Comparison of ENCODE assay signal across 8 cellular contexts in genomic region chr9:122498883-122499288, GRCh38. TPM values are rescaled to one million over a fixed set of nuclear protein-coding genes. Genes with fewer than 3 reads are reported as not detected.
DNase-seq lines count a peak whose midpoint lies in the region; ATAC-seq, FAIRE-seq and TF ChIP-seq lines count a peak whose summit lies in the region.

No MANE protein-coding gene starts in this region.

- H3K9ac ChIP-seq in DND-41 (ENCODE audit: low read depth, low read length) = no peak overlapping the region

- H3K27ac ChIP-seq in 22Rv1 = no peak overlapping the region
- H3K27ac ChIP-seq in DND-41 (ENCODE audit: low read length) = no peak overlapping the region
- H3K27ac ChIP-seq in SJCRH30 = no peak overlapping the region
- no peak overlapping the region for H3K27ac ChIP-seq in osteoblast (ENCODE audit: low read depth, low read length)

- no peaks in the 10 kb centered on the region for H3K4me1 ChIP-seq in DND-41 (ENCODE audit: insufficient read depth, low read length)
- no peaks in the 10 kb centered on the region for H3K4me1 ChIP-seq in SJCRH30
- no peaks in the 10 kb centered on the region for H3K4me1 ChIP-seq in osteoblast (ENCODE audit: insufficient read depth, low read length)

- H3K4me2 ChIP-seq in DND-41 (ENCODE audit: insufficient read depth, low read length) = no peak overlapping the region
- H3K4me2 ChIP-seq in osteoblast (ENCODE audit: insufficient read depth, low read length) = no peak overlapping the region

- H4K20me1 ChIP-seq in DND-41 (ENCODE audit: insufficient read depth, low read length) (no peaks in the 10 kb centered on the region), osteoblast (ENCODE audit: insufficient read depth, low read length) (no peaks in the 10 kb centered on the region)

- H3K9me3 ChIP-seq in DND-41 (ENCODE audit: insufficient read depth, low read length, severe bottlenecking) (no peaks in the 10 kb centered on the region), SJCRH30 (replicated peaks) (no peaks in the 10 kb centered on the region), osteoblast (ENCODE audit: low read depth, low read length) (no peaks in the 10 kb centered on the region)

- H3K27me3 ChIP-seq in DND-41 (ENCODE audit: insufficient read depth, low read length, poor library complexity) = no peaks in the 10 kb centered on the region
- H3K27me3 ChIP-seq in SJCRH30 = peaks cover 8% of the 10 kb centered on the region
- H3K27me3 ChIP-seq in osteoblast (ENCODE audit: insufficient read depth, low read length) = no peaks in the 10 kb centered on the region

- DNase-seq in DND-41 = peak; percentile 39
- DNase-seq in HTR-8/SVneo (ENCODE audit: insufficient read length, low spot score) = peak; percentile 48
- DNase-seq in SJCRH30 = peak; percentile 70 to 80
- DNase-seq in epidermal melanocyte (ENCODE audit: insufficient read length, low spot score) = peak; percentile 21
- DNase-seq in osteoblast (ENCODE audit: insufficient read length, low spot score, missing footprints) = peak; percentile 41
- DNase-seq in NK-92 treated with Interleukin-12 subunit alpha and Interleukin-12 subunit beta, amount 100 ng/mL, for 24 hours (lab: John Stamatoyannopoulos, UW) = no peak

- peak; percentile 54 for ATAC-seq in DND-41 (ENCODE audit: insufficient read depth, low read depth)
- no peak for ATAC-seq in HG02840 (IDR thresholded peaks at IDR 0.05; ENCODE audit: low FRiP score, unreplicated experiment)

- H2AFZ ChIP-seq in DND-41 (ENCODE audit: low read depth, low read length) (no peak overlapping the region), osteoblast (ENCODE audit: low read length) (no peak overlapping the region)

- TF ChIP-seq CTCF in 22Rv1 (IDR thresholded peaks at IDR 0.05) = peak; percentile 94
- TF ChIP-seq CTCF in DND-41 (IDR thresholded peaks at IDR 0.05; ENCODE audit: borderline replicate concordance, extremely low read depth, low read length, poor library complexity, severe bottlenecking) = peak; percentile 82
- TF ChIP-seq CTCF in osteoblast (IDR thresholded peaks at IDR 0.05; ENCODE audit: extremely low read depth, low read depth, low read length) = peak; percentile 80

- H3K36me3 ChIP-seq in DND-41 (ENCODE audit: insufficient read depth, low read length) (no peaks in the 10 kb centered on the region), SJCRH30 (no peaks in the 10 kb centered on the region), osteoblast (ENCODE audit: insufficient read depth, low read length) (no peaks in the 10 kb centered on the region)

- H3K4me3 ChIP-seq in DND-41 (ENCODE audit: low read depth in 1 of 2, low read length in 2 of 2) (no peak overlapping the region), SJCRH30 (no peak overlapping the region), osteoblast (ENCODE audit: insufficient read depth, low read length) (no peak overlapping the region)

- H3K79me2 ChIP-seq in DND-41 (ENCODE audit: insufficient read depth, low read length) = no peaks in the 10 kb centered on the region
- H3K79me2 ChIP-seq in osteoblast (ENCODE audit: insufficient read depth, low read length) = no peaks in the 10 kb centered on the region

- no peak for FAIRE-seq in HTR-8/SVneo (lab: Jason Lieb, UNC)

RNA-seq across cellular contexts. Expression of gene OR1J2, which starts 11.7 kb away (rescaled TPM):
- not detected in 2 replicates for total RNA-seq in SJCRH30 (2014; rRNA removed; shearing (Covaris generic))
- 0.29 TPM in 1 of 2 replicates, not detected in the other for total RNA-seq in osteoblast

RNA-seq across cellular contexts. Expression of gene OR1J4, which starts 20.1 kb away (rescaled TPM):
- not detected in 2 replicates for total RNA-seq in SJCRH30 (2014; rRNA removed; shearing (Covaris generic))
- not detected in 2 replicates for total RNA-seq in osteoblast

RNA-seq across cellular contexts. Expression of gene OR1J1, which starts 21.2 kb away (rescaled TPM):
- not detected in 2 replicates for total RNA-seq in SJCRH30 (2014; rRNA removed; shearing (Covaris generic))
- not detected in 2 replicates for total RNA-seq in osteoblast

RNA-seq across cellular contexts. Expression of gene OR1N1, which starts 28.2 kb away (rescaled TPM):
- not detected in 2 replicates for total RNA-seq in SJCRH30 (2014; rRNA removed; shearing (Covaris generic))
- total RNA-seq in osteoblast = not detected in 2 replicates

RNA-seq across cellular contexts. Expression of gene OR1N2, which starts 54.0 kb away (rescaled TPM):
- not detected in 2 replicates for total RNA-seq in SJCRH30 (2014; rRNA removed; shearing (Covaris generic))
- total RNA-seq in osteoblast = under 0.01 TPM in 1 of 2 replicates, not detected in the other
